8 cellular contexts compared by ENCODE assay signal in genomic region chr11:128520886-128521696, GRCh38.
DNase-seq lines count a peak whose midpoint lies in the region; ATAC-seq and TF ChIP-seq lines count a peak whose summit lies in the region.

No MANE protein-coding gene starts in this region.

- no peak for TF ChIP-seq CTCF in GM06990 (IDR thresholded peaks at IDR 0.05; ENCODE audit: insufficient read depth, low read length, poor library complexity, severe bottlenecking)
- peak; percentile 39; the same call in 1 of the 2 replicates for TF ChIP-seq CTCF in PC-3 (conservative IDR thresholded peaks at IDR 0.05; ENCODE audit: low read depth, low read length)
- no peak for TF ChIP-seq CTCF in endothelial cell (IDR thresholded peaks at IDR 0.05; ENCODE audit: unreplicated experiment)
- TF ChIP-seq CTCF in ovary (IDR thresholded peaks at IDR 0.05): no peak

- no peak for TF ChIP-seq POLR2A in ovary (IDR thresholded peaks at IDR 0.05)

- H4K20me1 ChIP-seq in PC-3 (ENCODE audit: low read length): peaks cover 51% of the 10 kb centered on the region

- H3K27ac Mint-ChIP-seq in endothelial cell (ENCODE audit: unreplicated experiment): peak overlapping the region; percentile 76

- H3K27me3 Mint-ChIP-seq in endothelial cell (ENCODE audit: unreplicated experiment): peaks cover 9% of the 10 kb centered on the region

- no peaks in the 10 kb centered on the region for H3K9me3 Mint-ChIP-seq in endothelial cell (ENCODE audit: unreplicated experiment)

- CTCF ChIA-PET in PC-3 (lab: Charles Lee): no interaction called here

- H3K36me3 ChIP-seq in GM06990 (ENCODE audit: control insufficient read depth, insufficient read depth, low read length) (no peaks in the 10 kb centered on the region), PC-3 (ENCODE audit: low read depth, low read length) (no peaks in the 10 kb centered on the region), ovary (no peaks in the 10 kb centered on the region)

- no peaks in the 10 kb centered on the region for H3K9me2 ChIP-seq in PC-3 (replicated peaks; ENCODE audit: low read length)

- TF ChIP-seq EP300 in ovary (IDR thresholded peaks at IDR 0.05): no peak

- no peaks in the 10 kb centered on the region for H3F3A ChIP-seq in PC-3 (ENCODE audit: low read length, unreplicated experiment)

- H3K36me3 Mint-ChIP-seq in endothelial cell (ENCODE audit: low read depth, unreplicated experiment): peaks cover 35% of the 10 kb centered on the region

- no TSS peak for BruUV-seq in PC-3 (replicated peaks; lab: Mats Ljungman, UMichigan)

- H3K4me3 ChIP-seq in GM06990 (replicated peaks; ENCODE audit: low read depth, low read length) (peak overlapping the region; percentile 72), PC-3 (ENCODE audit: low read length) (peak overlapping the region; percentile 77), ovary (peak overlapping the region; percentile 70)

- H3K9me3 ChIP-seq in PC-3 (ENCODE audit: low read length) (no peaks in the 10 kb centered on the region), ovary (no peaks in the 10 kb centered on the region)

- ATAC-seq in PC-3 (no peak), HG03521 (IDR thresholded peaks at IDR 0.05; ENCODE audit: unreplicated experiment) (no peak), HG03159 (IDR thresholded peaks at IDR 0.05; ENCODE audit: unreplicated experiment) (no peak)

- peaks cover 76% of the 10 kb centered on the region for H3K4me1 Mint-ChIP-seq in endothelial cell (ENCODE audit: unreplicated experiment)

- H3K27ac ChIP-seq in PC-3 (ENCODE audit: low read length): peak overlapping the region; percentile 90; the same call in 1 of the 2 replicates
- H3K27ac ChIP-seq in ovary: peak overlapping the region; percentile 80 to 87

- POLR2A ChIA-PET in PC-3 (lab: Charles Lee; ENCODE audit: unreplicated experiment): interaction anchor here (0.6 to 0.9 kb wide), 2 partner anchors 24 to 47 kb away, joined by 5 to 10 read pairs; no protein-coding TSS in a partner anchor

- intact Hi-C loops in PC-3 (cut with micrococcal nuclease): loop anchor here (1.0 to 5.0 kb wide), 2 partner anchors 14 to 61 kb away; no protein-coding TSS in a partner anchor
- intact Hi-C loops in ovary (cut with DNase I): no loop called here

- H3K27me3 ChIP-seq in GM06990 (replicated peaks; ENCODE audit: control insufficient read depth, insufficient read depth, low read length) (no peaks in the 10 kb centered on the region), PC-3 (ENCODE audit: low read length) (no peaks in the 10 kb centered on the region), ovary (no peaks in the 10 kb centered on the region)

- peak overlapping the region; percentile 87 for H3K9ac ChIP-seq in PC-3 (ENCODE audit: low read length)

- H3K4me1 ChIP-seq in PC-3 (ENCODE audit: insufficient read depth, low read length) (peaks cover 71% of the 10 kb centered on the region), ovary (ENCODE audit: insufficient read depth) (peaks cover 12% of the 10 kb centered on the region)

- DNase-seq in GM06990 (ENCODE audit: extremely low read depth, insufficient read length) (no peak), PC-3 (no peak), endothelial cell (ENCODE audit: low spot score) (no peak), ovary (peak in 1 of 5 donors; percentile 46), DMS114 treated with DMSO at 0.1 percent for 48 hours (lab: John Stamatoyannopoulos, UW; ENCODE audit: unreplicated experiment) (no peak), activated gamma-delta T cell (lab: John Stamatoyannopoulos, UW) (no peak)

- peak overlapping the region; percentile 84 for H3K4me2 ChIP-seq in PC-3 (ENCODE audit: low read length)

- 1 to 3% (median 2%) methylated on average over 12 of the region's 12 CpGs for WGBS in ovary, 3 donors

- peaks cover 60% of the 10 kb centered on the region for H3K79me2 ChIP-seq in PC-3 (ENCODE audit: low read length)

- peak overlapping the region; percentile 96 for H3K4me3 Mint-ChIP-seq in endothelial cell (ENCODE audit: unreplicated experiment)

- no peak overlapping the region for H2AFZ ChIP-seq in PC-3 (ENCODE audit: low read length)
